ENCODE assay signal across 13 cellular contexts in the genomic region with DNA sequence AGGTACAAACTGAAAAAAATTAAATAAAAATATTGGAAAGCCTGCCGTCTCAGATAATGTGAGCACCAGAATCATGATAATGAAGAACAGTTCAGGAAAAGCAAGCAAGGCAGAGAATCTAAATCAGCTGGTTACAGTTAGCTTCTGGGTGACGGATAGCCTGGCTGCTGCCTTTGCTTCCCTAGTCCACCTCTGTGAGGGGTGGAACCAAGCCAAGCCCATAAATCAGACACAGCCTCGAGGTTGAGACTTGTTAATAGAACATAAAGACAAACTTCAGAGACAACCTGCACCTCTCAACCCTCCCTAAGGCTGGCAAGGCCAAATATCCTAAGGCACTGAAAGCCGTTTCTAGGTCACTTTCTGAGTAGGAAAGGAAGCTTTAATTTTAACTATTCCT.
DNase-seq lines count a peak whose midpoint lies in the region; ATAC-seq and TF ChIP-seq lines count a peak whose summit lies in the region.
"Had no signal": no experiment of that assay in that cellular context is flagged by ENCODE, and none has a peak within 500 bp of the region (broad histone marks: within the 10 kb centered on the region; RNA-seq: fewer than 3 reads in every experiment).

No MANE protein-coding gene starts in this region.

- DNase-seq in GM23248 (peak; percentile 5), NCI-H226 (peak; percentile 65), MCF 10A (ENCODE audit: unreplicated experiment) (peak; percentile 71), osteoblast (ENCODE audit: insufficient read length, low spot score, missing footprints) (no peak)
- DNase-seq in central memory CD4-positive, alpha-beta T cell = no peak
- no peak for DNase-seq in activated CD4-positive, alpha-beta T cell treated with anti-CD3 and anti-CD28 coated beads for 4 hours
- DNase-seq: activated CD4-positive, alpha-beta T cell treated with anti-CD3 and anti-CD28 coated beads, Interleukin-2, amount 10 ng/mL, durations not matched to agents 7 days and 5 days; GOT3; left cardiac atrium had no signal

- H2AFZ ChIP-seq in GM23248 (peak overlapping the region; percentile 37; the same call in 1 of the 2 replicates), osteoblast (ENCODE audit: low read length) (peak overlapping the region; percentile 67)

- no TSS peak for BruUV-seq in MCF 10A (replicated peaks; lab: Mats Ljungman, UMichigan)

- no peaks in the 10 kb centered on the region for H3K9me2 ChIP-seq in GM23248 (ENCODE audit: insufficient read depth)

- in situ Hi-C loops in GM23248 (cut with MboI) = loop anchor here (25.0 kb wide), 1 partner anchor 340 kb away; a partner anchor contains a TSS

- H3K27ac Mint-ChIP-seq in MCF 10A (ENCODE audit: low read depth, unreplicated experiment) = no peak overlapping the region
- H3K27ac Mint-ChIP-seq: activated CD4-positive, alpha-beta T cell treated with anti-CD3 and anti-CD28 coated beads, Interleukin-2, amount 10 ng/mL, durations not matched to agents 7 days and 5 days; natural killer cell treated with Interleukin-12 subunit alpha and Interleukin-12 subunit beta and Interleukin-15 and Interleukin-18, amount 100 ng/mL, for 72 hours had no signal

- H3K36me3 ChIP-seq in GM23248 (ENCODE audit: low read depth) = no peaks in the 10 kb centered on the region
- no peaks in the 10 kb centered on the region for H3K36me3 ChIP-seq in osteoblast (ENCODE audit: insufficient read depth, low read length)
- H3K36me3 ChIP-seq: ascending aorta, gastroesophageal sphincter had no signal

- POLR2A ChIA-PET in MCF 10A (lab: Yijun Ruan, JAX) = interaction anchor here (0.9 to 8.2 kb wide), 10 partner anchors 20 to 343 kb away, joined by 3 to 107 read pairs (median 3); a partner anchor contains a TSS

- ATAC-seq in GM18873 (IDR thresholded peaks at IDR 0.05; ENCODE audit: low FRiP score, unreplicated experiment) = no peak
- ATAC-seq: gastroesophageal sphincter; left cardiac atrium; natural killer cell treated with Interleukin-12 subunit alpha and Interleukin-12 subunit beta and Interleukin-15 and Interleukin-18, amount 100 ng/mL, for 72 hours had no signal

- peaks cover 35% of the 10 kb centered on the region for H3K4me1 ChIP-seq in GM23248 (ENCODE audit: insufficient read depth)
- peaks cover 9% of the 10 kb centered on the region for H3K4me1 ChIP-seq in osteoblast (ENCODE audit: insufficient read depth, low read length)
- H3K4me1 ChIP-seq: ascending aorta had no signal

- CTCF ChIA-PET in MCF 10A (lab: Yijun Ruan, JAX) = interaction anchor here (0.8 to 2.1 kb wide), 4 partner anchors 176 to 616 kb away, joined by 3 to 17 read pairs (median 3); no protein-coding TSS in a partner anchor

- H3K4me3 ChIP-seq in GM23248 (no peak overlapping the region), osteoblast (ENCODE audit: insufficient read depth, low read length) (no peak overlapping the region)
- H3K4me3 ChIP-seq: ascending aorta, gastroesophageal sphincter had no signal

- H3K79me2 ChIP-seq in GM23248 (ENCODE audit: insufficient read depth) (no peaks in the 10 kb centered on the region), osteoblast (ENCODE audit: insufficient read depth, low read length) (no peaks in the 10 kb centered on the region)

- H3K36me3 Mint-ChIP-seq in MCF 10A (ENCODE audit: insufficient read depth, unreplicated experiment) = no peaks in the 10 kb centered on the region
- H3K36me3 Mint-ChIP-seq: natural killer cell treated with Interleukin-12 subunit alpha and Interleukin-12 subunit beta and Interleukin-15 and Interleukin-18, amount 100 ng/mL, for 72 hours had no signal

- H3K27me3 ChIP-seq in GM23248 (replicated peaks; ENCODE audit: insufficient read depth) = no peaks in the 10 kb centered on the region
- H3K27me3 ChIP-seq in osteoblast (ENCODE audit: insufficient read depth, low read length) = no peaks in the 10 kb centered on the region
- H3K27me3 ChIP-seq: ascending aorta, gastroesophageal sphincter had no signal

- H4K20me1 ChIP-seq in GM23248 (ENCODE audit: insufficient read depth) (no peaks in the 10 kb centered on the region), osteoblast (ENCODE audit: insufficient read depth, low read length) (no peaks in the 10 kb centered on the region)

- H3K9me3 ChIP-seq in GM23248 (ENCODE audit: low read depth) (no peaks in the 10 kb centered on the region), osteoblast (ENCODE audit: low read depth, low read length) (no peaks in the 10 kb centered on the region)
- H3K9me3 ChIP-seq: ascending aorta, gastroesophageal sphincter had no signal

- intact Hi-C loops in MCF 10A (cut with micrococcal nuclease) = loop anchor here (5.0 kb wide), 1 partner anchor 90 kb away; no protein-coding TSS in a partner anchor

- peaks cover 16% of the 10 kb centered on the region; the same call in 1 of the 2 replicates for H3F3A ChIP-seq in GM23248 (ENCODE audit: insufficient read depth)

- peaks cover 31% of the 10 kb centered on the region for H3K4me1 Mint-ChIP-seq in MCF 10A (ENCODE audit: insufficient read depth, unreplicated experiment)

- TF ChIP-seq CTCF in MCF 10A (IDR thresholded peaks at IDR 0.05; ENCODE audit: unreplicated experiment) (no peak), osteoblast (IDR thresholded peaks at IDR 0.05; ENCODE audit: extremely low read depth, low read depth, low read length) (no peak)

- 37 to 40% methylated on average over 4 of the region's 4 CpGs for WGBS in GM23248 (ENCODE audit: low coverage in 1 of 2, low lambda C conversion rate in 2 of 2, missing lambda C conversion rate in 2 of 2), 2 experiments

- no peaks in the 10 kb centered on the region for H3K9me3 Mint-ChIP-seq in MCF 10A (ENCODE audit: unreplicated experiment)
- H3K9me3 Mint-ChIP-seq: natural killer cell treated with Interleukin-12 subunit alpha and Interleukin-12 subunit beta and Interleukin-15 and Interleukin-18, amount 100 ng/mL, for 72 hours had no signal

- H3K27ac ChIP-seq in GM23248 = no peak overlapping the region
- H3K27ac ChIP-seq in osteoblast (ENCODE audit: low read depth, low read length) = no peak overlapping the region
- H3K27ac ChIP-seq: ascending aorta, gastroesophageal sphincter had no signal

- H3K27me3 Mint-ChIP-seq in MCF 10A (ENCODE audit: insufficient read depth, unreplicated experiment) = no peaks in the 10 kb centered on the region
- H3K27me3 Mint-ChIP-seq: activated CD4-positive, alpha-beta T cell treated with anti-CD3 and anti-CD28 coated beads, Interleukin-2, amount 10 ng/mL, durations not matched to agents 7 days and 5 days; natural killer cell treated with Interleukin-12 subunit alpha and Interleukin-12 subunit beta and Interleukin-15 and Interleukin-18, amount 100 ng/mL, for 72 hours had no signal

- no peak overlapping the region for H3K4me3 Mint-ChIP-seq in MCF 10A (ENCODE audit: unreplicated experiment)
- H3K4me3 Mint-ChIP-seq: activated CD4-positive, alpha-beta T cell treated with anti-CD3 and anti-CD28 coated beads, Interleukin-2, amount 10 ng/mL, durations not matched to agents 7 days and 5 days; natural killer cell treated with Interleukin-12 subunit alpha and Interleukin-12 subunit beta and Interleukin-15 and Interleukin-18, amount 100 ng/mL, for 72 hours had no signal

- H3K4me2 ChIP-seq in GM23248 (ENCODE audit: unreplicated experiment) (no peak overlapping the region), osteoblast (ENCODE audit: insufficient read depth, low read length) (no peak overlapping the region)

- H3K9ac ChIP-seq in GM23248 = no peak overlapping the region

Comparison
In these comparisons a context has a peak if more than half of its experiments do, and no peak if none do; other contexts are left out.
1. DNase-seq: peak in GM23248 (single experiment), NCI-H226 (single experiment) and MCF 10A (single experiment); none in osteoblast (single experiment), central memory CD4-positive, alpha-beta T cell (single experiment) and activated CD4-positive, alpha-beta T cell treated with anti-CD3 and anti-CD28 coated beads for 4 hours (0 of 2).